In the genomic region with DNA sequence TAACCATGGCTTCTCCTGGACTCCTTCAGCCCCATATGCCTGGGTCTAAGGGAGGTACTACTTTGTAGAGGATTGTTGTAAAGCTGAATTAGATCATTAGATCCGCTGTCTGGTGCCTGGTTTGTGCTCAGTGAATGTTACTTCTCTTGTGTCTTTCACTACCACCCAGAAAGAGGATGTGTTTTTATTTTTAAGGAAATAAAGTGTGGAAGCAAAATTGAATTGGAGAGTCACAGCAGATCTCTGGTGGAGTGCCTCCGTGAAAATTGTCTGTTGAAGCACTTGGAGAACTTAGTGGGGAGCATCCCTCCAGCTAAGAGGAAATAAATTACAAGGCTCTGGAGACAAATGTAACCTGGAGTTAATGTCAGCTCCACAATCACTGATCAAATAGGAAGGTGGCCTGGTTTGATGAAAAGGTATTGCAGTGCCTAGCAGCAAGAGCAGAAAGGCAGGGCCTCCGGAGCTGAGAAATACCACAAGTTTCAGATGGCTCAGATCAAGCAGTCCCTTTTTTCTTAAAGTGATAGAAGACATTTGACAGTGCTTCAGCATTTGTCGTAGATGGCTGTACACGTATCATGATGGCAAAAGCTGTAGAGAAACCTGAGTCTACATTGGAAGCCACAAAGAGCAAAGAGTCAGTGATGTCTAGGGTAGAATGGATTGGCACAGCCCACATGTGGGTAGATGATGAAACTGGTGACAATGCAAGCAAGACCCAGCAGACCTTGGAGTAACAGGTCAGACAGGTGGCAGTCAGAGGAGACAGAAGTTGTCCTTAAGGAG, we compare ENCODE assay signal across 12 cellular contexts.
DNase-seq lines count a peak whose midpoint lies in the region; ATAC-seq, FAIRE-seq and TF ChIP-seq lines count a peak whose summit lies in the region.
"Had no signal": no experiment of that assay in that cellular context is flagged by ENCODE, and none has a peak within 500 bp of the region (broad histone marks: within the 10 kb centered on the region; RNA-seq: fewer than 3 reads in every experiment).

No MANE protein-coding gene starts in this region.

- H3K4me2 ChIP-seq in PC-3 (ENCODE audit: low read length) = no peak overlapping the region
- no peak overlapping the region for H3K4me2 ChIP-seq in mesenchymal stem cell (ENCODE audit: low read length, poor library complexity, severe bottlenecking)

- H4K91ac ChIP-seq in mesenchymal stem cell (ENCODE audit: low read length) = no peak overlapping the region

- CTCF ChIA-PET in PC-3 (lab: Charles Lee) = no interaction called here

- BruUV-seq in PC-3 (replicated peaks; lab: Mats Ljungman, UMichigan) = no TSS peak

- DNase-seq in GM12891 (ENCODE audit: insufficient read length, low spot score) (no peak), PC-3 (peak; percentile 23), mesenchymal stem cell (no peak), colonic mucosa (no peak), erythroblast (lab: John Stamatoyannopoulos, UW) (no peak)
- DNase-seq: EL, NCI-H510A, posterior cingulate gyrus had no signal

- H3K18ac ChIP-seq in mesenchymal stem cell (ENCODE audit: low read depth in 1 of 2, low read length in 2 of 2) = no peak overlapping the region

- 84% methylated on average over 5 of the region's 5 CpGs for WGBS in mesenchymal stem cell

- no peaks in the 10 kb centered on the region for H3K79me2 ChIP-seq in PC-3 (ENCODE audit: low read length)

- FAIRE-seq in GM12891 (lab: Jason Lieb, UNC) = peak; percentile 88
- FAIRE-seq: astrocyte, TTC549 had no signal

- H2BK15ac ChIP-seq in mesenchymal stem cell (ENCODE audit: low read depth, poor library complexity, severe bottlenecking) = no peak overlapping the region

- intact Hi-C loops in PC-3 (cut with micrococcal nuclease) (loop anchor here (5.0 kb wide), 1 partner anchor 100 kb away; a partner anchor contains a TSS), colonic mucosa (cut with DNase I) (no loop called here)

- H3K4ac ChIP-seq in mesenchymal stem cell (ENCODE audit: low read depth in 1 of 2, low read length in 2 of 2) = no peak overlapping the region

- H3K36me3 ChIP-seq in PC-3 (ENCODE audit: low read depth, low read length) (no peaks in the 10 kb centered on the region), mesenchymal stem cell (ENCODE audit: control insufficient read depth in 1 of 2, insufficient read depth in 2 of 2, low read depth in 1 of 2, low read length in 2 of 2) (peaks cover 0 to 14% of the 10 kb centered on the region in 2 experiments), colonic mucosa (no peaks in the 10 kb centered on the region)

- H2BK120ac ChIP-seq in mesenchymal stem cell (ENCODE audit: low read depth, low read length) = no peak overlapping the region

- H2AK5ac ChIP-seq in mesenchymal stem cell (ENCODE audit: low read length, severe bottlenecking) = peak overlapping the region; percentile 27

- H3K9me2 ChIP-seq in PC-3 (replicated peaks; ENCODE audit: low read length) = no peaks in the 10 kb centered on the region

- TF ChIP-seq POLR2A in GM12891 (IDR thresholded peaks at IDR 0.05; ENCODE audit: low read depth, low read length) (no peak), erythroblast (IDR thresholded peaks at IDR 0.05; ENCODE audit: low read length) (no peak)

- H3K9me3 ChIP-seq in PC-3 (ENCODE audit: low read length) = no peaks in the 10 kb centered on the region
- H3K9me3 ChIP-seq in mesenchymal stem cell (ENCODE audit: control insufficient read depth, low read length) = no peaks in the 10 kb centered on the region
- no peaks in the 10 kb centered on the region for H3K9me3 ChIP-seq in colonic mucosa

- no peaks in the 10 kb centered on the region for H3K27me3 ChIP-seq in PC-3 (ENCODE audit: low read length)
- H3K27me3 ChIP-seq in mesenchymal stem cell (ENCODE audit: control insufficient read depth in 1 of 2, insufficient read depth in 1 of 2, low read length in 2 of 2) = peaks cover 0 to 6% of the 10 kb centered on the region in 2 experiments
- H3K27me3 ChIP-seq in colonic mucosa = no peaks in the 10 kb centered on the region

- peaks cover 5% of the 10 kb centered on the region for H3K79me1 ChIP-seq in mesenchymal stem cell (replicated peaks; ENCODE audit: low read length, poor library complexity, severe bottlenecking)

- H4K20me1 ChIP-seq in PC-3 (ENCODE audit: low read length) = no peaks in the 10 kb centered on the region

- no peak overlapping the region for H4K8ac ChIP-seq in mesenchymal stem cell (ENCODE audit: low read length)

- H3K9ac ChIP-seq in PC-3 (ENCODE audit: low read length) (no peak overlapping the region), mesenchymal stem cell (ENCODE audit: low read length) (no peak overlapping the region), colonic mucosa (ENCODE audit: low read depth in 2 of 2, low read length in 2 of 2) (no peak overlapping the region)

- no peak overlapping the region for H3K4me3 ChIP-seq in PC-3 (ENCODE audit: low read length)
- no peak overlapping the region for H3K4me3 ChIP-seq in mesenchymal stem cell (ENCODE audit: insufficient read depth in 1 of 2, low read depth in 1 of 2, low read length in 2 of 2)
- no peak overlapping the region for H3K4me3 ChIP-seq in colonic mucosa

- peaks cover 4% of the 10 kb centered on the region for H3F3A ChIP-seq in PC-3 (ENCODE audit: low read length, unreplicated experiment)

- H3K27ac ChIP-seq in PC-3 (ENCODE audit: low read length) (no peak overlapping the region), mesenchymal stem cell (ENCODE audit: low read length, poor library complexity, severe bottlenecking) (no peak overlapping the region), colonic mucosa (no peak overlapping the region)

- H2BK12ac ChIP-seq in mesenchymal stem cell (ENCODE audit: low read length in 2 of 2) = no peak overlapping the region

- H2AFZ ChIP-seq in PC-3 (ENCODE audit: low read length) (no peak overlapping the region), mesenchymal stem cell (ENCODE audit: low read depth, low read length) (no peak overlapping the region)

- no peak for TF ChIP-seq CTCF in PC-3 (conservative IDR thresholded peaks at IDR 0.05; ENCODE audit: low read depth, low read length)
- no peak for TF ChIP-seq CTCF in colonic mucosa (IDR thresholded peaks at IDR 0.05)

- POLR2A ChIA-PET in PC-3 (lab: Charles Lee; ENCODE audit: unreplicated experiment) = no interaction called here

- H3K4me1 ChIP-seq in PC-3 (ENCODE audit: insufficient read depth, low read length) = peaks cover 70% of the 10 kb centered on the region
- peaks cover 26% of the 10 kb centered on the region for H3K4me1 ChIP-seq in mesenchymal stem cell (ENCODE audit: control insufficient read depth, insufficient read depth, low read depth, low read length)
- peaks cover 4% of the 10 kb centered on the region for H3K4me1 ChIP-seq in colonic mucosa

- no peak overlapping the region for H2BK5ac ChIP-seq in mesenchymal stem cell (ENCODE audit: low read depth, low read length, poor library complexity, severe bottlenecking)

- ATAC-seq in GM21723 (IDR thresholded peaks at IDR 0.05; ENCODE audit: unreplicated experiment) = peak; percentile 39
- ATAC-seq in PC-3 = no peak
- ATAC-seq in GM21576 (IDR thresholded peaks at IDR 0.05; ENCODE audit: unreplicated experiment) = no peak

- H3K14ac ChIP-seq in mesenchymal stem cell (ENCODE audit: low read length in 2 of 2) = no peak overlapping the region

- no peak overlapping the region for H3K23ac ChIP-seq in mesenchymal stem cell (ENCODE audit: low read length in 2 of 2)

TF ChIP-seq in GM12891, 5 proteins besides CTCF, POLR2A, EP300 and RAD21:
- TF ChIP-seq POU2F2 (IDR thresholded peaks at IDR 0.05; ENCODE audit: low read depth, low read length) = no peak
- no peak for TF ChIP-seq PAX5 (IDR thresholded peaks at IDR 0.05; ENCODE audit: insufficient read depth, low read length, severe bottlenecking)
- TF ChIP-seq SPI1 (IDR thresholded peaks at IDR 0.05; ENCODE audit: low read depth, low read length) = no peak
- TF ChIP-seq TAF1 (IDR thresholded peaks at IDR 0.05; ENCODE audit: low read depth, low read length) = no peak
- no peak for TF ChIP-seq POLR2AphosphoS5 (IDR thresholded peaks at IDR 0.05; ENCODE audit: low read depth, low read length)
